ENCODE assay signal across 13 cellular contexts in the genomic region with DNA sequence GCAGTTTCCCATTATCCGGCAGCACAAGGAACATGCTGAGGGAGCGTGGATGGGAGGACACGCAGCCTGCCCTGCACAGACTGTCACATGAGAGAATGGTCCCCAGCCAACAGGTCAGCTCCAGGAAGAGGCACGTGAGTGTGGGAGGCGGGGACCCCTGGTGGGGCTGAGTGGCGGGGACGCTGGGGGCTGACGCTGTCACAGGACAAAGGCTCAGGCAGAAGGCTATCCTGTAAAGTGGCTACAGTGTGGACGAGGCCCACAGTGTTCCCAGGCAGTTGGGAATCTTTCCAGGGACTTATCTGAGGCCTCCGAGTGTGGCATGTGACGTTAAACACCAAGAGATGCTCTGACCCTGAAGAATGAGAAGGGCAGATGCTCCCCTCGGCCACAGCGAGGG. TPM values are rescaled to one million over a fixed set of nuclear protein-coding genes. Genes with fewer than 3 reads are reported as not detected.
DNase-seq lines count a peak whose midpoint lies in the region; ATAC-seq and TF ChIP-seq lines count a peak whose summit lies in the region.
"Had no signal": no experiment of that assay in that cellular context is flagged by ENCODE, and none has a peak within 500 bp of the region (broad histone marks: within the 10 kb centered on the region; RNA-seq: fewer than 3 reads in every experiment).

No MANE protein-coding gene starts in this region.

- intact Hi-C loops in CD14-positive monocyte (cut with micrococcal nuclease) = loop anchor here (5.0 kb wide), 2 partner anchors 46 to 101 kb away; a partner anchor contains a TSS
- intact Hi-C loops in Right ventricle myocardium superior (cut with DNase I) = loop anchor here (5.0 to 10.0 kb wide), 2 partner anchors 58 to 101 kb away; a partner anchor contains a TSS

- H3K4me2 ChIP-seq in Karpas-422 (ENCODE audit: low read depth, low read length, poor library complexity, severe bottlenecking) = peak overlapping the region; percentile 68

- H3K4me3 Mint-ChIP-seq in CD14-positive monocyte = peak overlapping the region; percentile 53 to 74
- H3K4me3 Mint-ChIP-seq in endothelial cell (ENCODE audit: unreplicated experiment) = no peak overlapping the region
- no peak overlapping the region for H3K4me3 Mint-ChIP-seq in stimulated activated effector memory CD8-positive, alpha-beta T cell treated with anti-CD3 and anti-CD28 coated beads, Interleukin-12 subunit alpha, Interleukin-12 subunit beta, amount 100 ng/mL, for 72 hours

- H3K4me3 ChIP-seq in Karpas-422 (ENCODE audit: low read length) = peak overlapping the region; percentile 33; the same call in 1 of the 2 replicates

- H3K9ac ChIP-seq in Karpas-422 (ENCODE audit: low read length) = peak overlapping the region; percentile 55

- H3K27me3 ChIP-seq in Karpas-422 (ENCODE audit: low read length) = no peaks in the 10 kb centered on the region

- H3K27ac Mint-ChIP-seq in CD14-positive monocyte (peak overlapping the region; percentile 55 to 88 (median 79)), endothelial cell (ENCODE audit: unreplicated experiment) (no peak overlapping the region)
- no peak overlapping the region for H3K27ac Mint-ChIP-seq in stimulated activated effector memory CD8-positive, alpha-beta T cell treated with anti-CD3 and anti-CD28 coated beads, Interleukin-12 subunit alpha, Interleukin-12 subunit beta, amount 100 ng/mL, for 72 hours

- H3K9me3 ChIP-seq in Karpas-422 (ENCODE audit: low read length) = no peaks in the 10 kb centered on the region

- no peaks in the 10 kb centered on the region for H4K20me1 ChIP-seq in Karpas-422 (ENCODE audit: insufficient read depth, low read depth, low read length)

- no peaks in the 10 kb centered on the region for H3K9me2 ChIP-seq in Karpas-422 (replicated peaks; ENCODE audit: insufficient read depth, low read length)

- ATAC-seq in Right ventricle myocardium superior (ENCODE audit: poor library complexity) = peak; percentile 81
- ATAC-seq in stimulated activated effector memory CD8-positive, alpha-beta T cell treated with anti-CD3 and anti-CD28 coated beads, Interleukin-12 subunit alpha, Interleukin-12 subunit beta, amount 100 ng/mL, for 72 hours = no peak
- ATAC-seq: left colon had no signal

- H3K27me3 Mint-ChIP-seq in CD14-positive monocyte (ENCODE audit: low read depth in 3 of 3) = peaks cover 0 to 3% (median 0%) of the 10 kb centered on the region in 3 donors
- peaks cover 4% of the 10 kb centered on the region for H3K27me3 Mint-ChIP-seq in endothelial cell (ENCODE audit: unreplicated experiment)

- TF ChIP-seq CTCF in CD14-positive monocyte (IDR thresholded peaks at IDR 0.05) (no peak), endothelial cell (IDR thresholded peaks at IDR 0.05; ENCODE audit: unreplicated experiment) (no peak)

- H3K36me3 Mint-ChIP-seq in CD14-positive monocyte (peaks cover 70% of the 10 kb centered on the region in 2 donors), endothelial cell (ENCODE audit: low read depth, unreplicated experiment) (peaks cover 33% of the 10 kb centered on the region)
- peaks cover 94% of the 10 kb centered on the region for H3K36me3 Mint-ChIP-seq in stimulated activated effector memory CD8-positive, alpha-beta T cell treated with anti-CD3 and anti-CD28 coated beads, Interleukin-12 subunit alpha, Interleukin-12 subunit beta, amount 100 ng/mL, for 72 hours

- H3K79me2 ChIP-seq in Karpas-422 (ENCODE audit: low read length) = peaks cover 20% of the 10 kb centered on the region

- DNase-seq in CD14-positive monocyte (ENCODE audit: low spot score) = no peak
- DNase-seq in Karpas-422 = no peak
- DNase-seq in Right ventricle myocardium superior = peak; percentile 68
- no peak for DNase-seq in endothelial cell (ENCODE audit: low spot score)
- DNase-seq in DMS 273 treated with DMSO at 0.1 percent for 48 hours (lab: John Stamatoyannopoulos, UW) = no peak
- DNase-seq in stimulated activated effector memory CD8-positive, alpha-beta T cell treated with anti-CD3 and anti-CD28 coated beads, Interleukin-12 subunit alpha, Interleukin-12 subunit beta, amount 100 ng/mL, for 72 hours (ENCODE audit: low spot score in 2 of 2) = no peak
- DNase-seq: activated CD4-positive, alpha-beta T cell treated with anti-CD3 and anti-CD28 coated beads for 4 hours; activated gamma-delta T cell; H7; left colon had no signal

- H3K4me1 Mint-ChIP-seq in CD14-positive monocyte (peaks cover 66% of the 10 kb centered on the region), endothelial cell (ENCODE audit: unreplicated experiment) (no peaks in the 10 kb centered on the region)
- peaks cover 43% of the 10 kb centered on the region for H3K4me1 Mint-ChIP-seq in stimulated activated effector memory CD8-positive, alpha-beta T cell treated with anti-CD3 and anti-CD28 coated beads, Interleukin-12 subunit alpha, Interleukin-12 subunit beta, amount 100 ng/mL, for 72 hours

- H3K4me1 ChIP-seq in Karpas-422 (ENCODE audit: low read length) = peaks cover 54% of the 10 kb centered on the region

- H3K9me3 Mint-ChIP-seq in CD14-positive monocyte (no peaks in the 10 kb centered on the region), endothelial cell (ENCODE audit: unreplicated experiment) (no peaks in the 10 kb centered on the region)
- H3K9me3 Mint-ChIP-seq in stimulated activated effector memory CD8-positive, alpha-beta T cell treated with anti-CD3 and anti-CD28 coated beads, Interleukin-12 subunit alpha, Interleukin-12 subunit beta, amount 100 ng/mL, for 72 hours = no peaks in the 10 kb centered on the region

- H2AFZ ChIP-seq in Karpas-422 (ENCODE audit: low read length) = no peak overlapping the region

- H3K27ac ChIP-seq in Karpas-422 (ENCODE audit: low read length) = peak overlapping the region; percentile 82

- peaks cover 32% of the 10 kb centered on the region; the same call in 1 of the 2 replicates for H3K36me3 ChIP-seq in Karpas-422 (ENCODE audit: insufficient read depth, low read length)

RNA-seq across cellular contexts. Expression of a gene that starts 30.4 kb away (rescaled TPM):
- polyA plus RNA-seq in CD14-positive monocyte = 10 to 100 TPM; 26.4 to 28.0 TPM
- 80.9 and 94.7 TPM in 2 replicates for total RNA-seq in Karpas-422 (2014; rRNA removed; shearing (Covaris generic); ENCODE audit: low replicate concordance)
- total RNA-seq in Right ventricle myocardium superior = 67.3 TPM
- 79.7 TPM for total RNA-seq in endothelial cell (ENCODE audit: unreplicated experiment)

RNA-seq across cellular contexts. Expression of a gene that starts 43.8 kb away (rescaled TPM):
- not detected for polyA plus RNA-seq in CD14-positive monocyte
- not detected in 2 replicates for total RNA-seq in Karpas-422 (2014; rRNA removed; shearing (Covaris generic); ENCODE audit: low replicate concordance)
- 0.78 TPM for total RNA-seq in Right ventricle myocardium superior
- total RNA-seq in endothelial cell (ENCODE audit: unreplicated experiment) = not detected
- total RNA-seq: Daoy, H7, left colon, skeletal muscle tissue had no signal

RNA-seq across cellular contexts. Expression of a gene that starts 58.6 kb away (rescaled TPM):
- 1 to 10 TPM; 7.3 to 8.0 TPM for polyA plus RNA-seq in CD14-positive monocyte
- total RNA-seq in Karpas-422 (2014; rRNA removed; shearing (Covaris generic); ENCODE audit: low replicate concordance) = 26.0 and 55.2 TPM in 2 replicates
- total RNA-seq in Right ventricle myocardium superior = 22.6 TPM
- total RNA-seq in endothelial cell (ENCODE audit: unreplicated experiment) = 50.2 TPM

RNA-seq across cellular contexts. Expression of a gene that starts 58.8 kb away (rescaled TPM):
- under 1 TPM in 1 of 2 donors, not detected in 1; 0.23 TPM for polyA plus RNA-seq in CD14-positive monocyte
- total RNA-seq in Karpas-422 (2014; rRNA removed; shearing (Covaris generic); ENCODE audit: low replicate concordance) = not detected in 2 replicates
- total RNA-seq in Right ventricle myocardium superior (not detected), endothelial cell (ENCODE audit: unreplicated experiment) (0.18 TPM)
- total RNA-seq: Daoy, M059J, skeletal muscle tissue had no signal

Comparison
In these comparisons a context has a peak if more than half of its experiments do, and no peak if none do; other contexts are left out.
1. H3K27ac Mint-ChIP-seq: peak in CD14-positive monocyte (7 of 7); none in endothelial cell (single experiment) and stimulated activated effector memory CD8-positive, alpha-beta T cell treated with anti-CD3 and anti-CD28 coated beads, Interleukin-12 subunit alpha, Interleukin-12 subunit beta, amount 100 ng/mL, for 72 hours (single experiment).
2. H3K4me3 Mint-ChIP-seq: peak in CD14-positive monocyte (2 of 2); none in endothelial cell (single experiment) and stimulated activated effector memory CD8-positive, alpha-beta T cell treated with anti-CD3 and anti-CD28 coated beads, Interleukin-12 subunit alpha, Interleukin-12 subunit beta, amount 100 ng/mL, for 72 hours (single experiment).